8 cellular contexts compared by ENCODE assay signal in the genomic region with DNA sequence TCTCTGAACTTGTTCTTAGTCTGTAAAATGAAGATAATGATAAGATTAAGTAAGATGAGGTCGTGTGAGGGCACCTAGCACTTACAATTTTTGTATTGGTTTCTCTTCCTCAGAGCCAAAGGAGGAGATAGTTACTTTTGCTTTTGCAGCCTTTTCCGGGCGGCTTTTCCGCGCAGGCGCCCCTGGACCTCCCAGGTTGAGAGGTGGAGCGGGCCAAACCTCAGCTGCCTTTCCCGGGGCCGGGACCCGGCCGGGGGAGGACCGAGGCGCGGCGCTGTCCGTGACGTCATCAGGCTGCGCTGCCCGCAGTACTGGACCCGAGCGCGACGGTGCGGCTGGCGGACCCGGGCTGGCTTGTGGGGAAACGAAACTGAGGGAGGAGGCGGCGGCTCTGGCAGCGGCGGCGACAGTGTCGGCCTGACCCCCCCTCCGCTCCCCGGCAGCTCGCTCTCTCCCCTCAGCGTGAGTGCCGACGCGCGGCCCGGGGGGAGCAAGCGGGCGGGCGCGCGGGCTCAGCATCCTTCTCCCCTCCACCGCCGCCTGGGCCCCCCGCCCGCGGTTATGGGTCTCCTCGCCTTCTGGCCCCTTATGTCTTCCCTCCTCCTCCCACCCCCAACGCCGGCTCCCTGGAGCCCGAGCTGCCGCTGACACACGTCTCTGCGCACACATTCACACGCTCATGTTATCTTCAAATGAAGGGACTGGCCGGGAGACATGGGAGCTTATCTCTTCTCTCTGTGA. TPM values are rescaled to one million over a fixed set of nuclear protein-coding genes. Genes with fewer than 3 reads are reported as not detected.
DNase-seq lines count a peak whose midpoint lies in the region; ATAC-seq and TF ChIP-seq lines count a peak whose summit lies in the region.

A gene with protein sequence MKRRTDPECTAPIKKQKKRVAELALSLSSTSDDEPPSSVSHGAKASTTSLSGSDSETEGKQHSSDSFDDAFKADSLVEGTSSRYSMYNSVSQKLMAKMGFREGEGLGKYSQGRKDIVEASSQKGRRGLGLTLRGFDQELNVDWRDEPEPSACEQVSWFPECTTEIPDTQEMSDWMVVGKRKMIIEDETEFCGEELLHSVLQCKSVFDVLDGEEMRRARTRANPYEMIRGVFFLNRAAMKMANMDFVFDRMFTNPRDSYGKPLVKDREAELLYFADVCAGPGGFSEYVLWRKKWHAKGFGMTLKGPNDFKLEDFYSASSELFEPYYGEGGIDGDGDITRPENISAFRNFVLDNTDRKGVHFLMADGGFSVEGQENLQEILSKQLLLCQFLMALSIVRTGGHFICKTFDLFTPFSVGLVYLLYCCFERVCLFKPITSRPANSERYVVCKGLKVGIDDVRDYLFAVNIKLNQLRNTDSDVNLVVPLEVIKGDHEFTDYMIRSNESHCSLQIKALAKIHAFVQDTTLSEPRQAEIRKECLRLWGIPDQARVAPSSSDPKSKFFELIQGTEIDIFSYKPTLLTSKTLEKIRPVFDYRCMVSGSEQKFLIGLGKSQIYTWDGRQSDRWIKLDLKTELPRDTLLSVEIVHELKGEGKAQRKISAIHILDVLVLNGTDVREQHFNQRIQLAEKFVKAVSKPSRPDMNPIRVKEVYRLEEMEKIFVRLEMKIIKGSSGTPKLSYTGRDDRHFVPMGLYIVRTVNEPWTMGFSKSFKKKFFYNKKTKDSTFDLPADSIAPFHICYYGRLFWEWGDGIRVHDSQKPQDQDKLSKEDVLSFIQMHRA (plus strand): TSS at position 306 of the 741 bp plus-strand sequence. CDS start 2,409 bp downstream, outside the sequence.

- H3K27me3 Mint-ChIP-seq in type B pancreatic cell = peaks cover 6% of the 10 kb centered on the region

- peaks cover 0 to 26% of the 10 kb centered on the region in 2 donors for H3K36me3 ChIP-seq in adrenal gland (replicated peaks in 1 of 2)
- H3K36me3 ChIP-seq in heart left ventricle = peaks cover 0 to 30% (median 26%) of the 10 kb centered on the region in 9 donors

- in situ Hi-C loops in GM13977 (cut with MboI; ENCODE audit: low pct_unique_long_range_greater_than_20kb, low sequenced_read_pairs, unreplicated experiment) = no loop called here

- H3K4me3 ChIP-seq in adrenal gland (peak within 1 kb of the TSS; percentile 52 to 91 (median 70)), heart left ventricle (peak within 1 kb of the TSS; percentile 76 to 100 (median 96))

- WGBS in adrenal gland, 4 donors = 0 to 2% (median 0%) methylated on average over 13 to 61 of the region's 61 CpGs
- WGBS in heart left ventricle, 4 donors = 0 to 1% (median 0%) methylated on average over 30 to 61 of the region's 61 CpGs

- no peak for TF ChIP-seq CTCF in GM13977 (IDR thresholded peaks at IDR 0.05; ENCODE audit: extremely low read depth, insufficient read depth, missing control alignments)
- no peak for TF ChIP-seq CTCF in adrenal gland (IDR thresholded peaks at IDR 0.05)
- TF ChIP-seq CTCF in heart left ventricle (IDR thresholded peaks at IDR 0.05) = peak in 1 of 12 donors; percentile 15
- no peak for TF ChIP-seq CTCF in type B pancreatic cell (conservative IDR thresholded peaks at IDR 0.05)

- intact Hi-C loops in adrenal gland (cut with DNase I) (no loop called here), heart left ventricle (cut with DNase I) (loop anchor here in 2 of 10 donors (5.0 kb wide), 2 partner anchors 64 to 66 kb away; a partner anchor contains a TSS), posterior cingulate gyrus (cut with DNase I) (no loop called here)

- H3K27me3 ChIP-seq in adrenal gland (no peaks in the 10 kb centered on the region), heart left ventricle (no peaks in the 10 kb centered on the region)

- peaks cover 25% of the 10 kb centered on the region for H3K4me1 Mint-ChIP-seq in type B pancreatic cell (ENCODE audit: unreplicated experiment)

- peak; percentile 74 to 83 for TF ChIP-seq POLR2A in adrenal gland (IDR thresholded peaks at IDR 0.05)
- peak in 1 of 2 donors; percentile 65 for TF ChIP-seq POLR2A in heart left ventricle (IDR thresholded peaks at IDR 0.05)

- H3K9me3 Mint-ChIP-seq in type B pancreatic cell = no peaks in the 10 kb centered on the region

- H3K9me3 ChIP-seq in adrenal gland (replicated peaks in 1 of 3) = no peaks in the 10 kb centered on the region
- no peaks in the 10 kb centered on the region for H3K9me3 ChIP-seq in heart left ventricle

- H3K27ac ChIP-seq in adrenal gland (peak within 1 kb of the TSS; percentile 71 to 92 (median 80)), heart left ventricle (peak within 1 kb of the TSS; percentile 82 to 97 (median 94))

- H3K4me3 Mint-ChIP-seq in type B pancreatic cell = peak within 1 kb of the TSS; percentile 93

- peak; percentile 97 for DNase-seq in GM13977 (ENCODE audit: low spot score)
- peak; percentile 46 for DNase-seq in NCI-H1436 treated with DMSO at 0.1 percent for 48 hours (lab: John Stamatoyannopoulos, UW)
- peak; percentile 93 to 96 (median 95) for DNase-seq in T-helper 1 cell
- peak; percentile 93 to 98 (median 96) for DNase-seq in adrenal gland
- DNase-seq in heart left ventricle = peak; percentile 95 to 99 (median 97)
- DNase-seq in posterior cingulate gyrus = peak; percentile 88 to 98 (median 93)
- peak; percentile 97 for DNase-seq in type B pancreatic cell (ENCODE audit: extremely low spot score, unreplicated experiment)

- H3K36me3 Mint-ChIP-seq in type B pancreatic cell = peaks cover 10% of the 10 kb centered on the region

- peak within 1 kb of the TSS; percentile 85 for H3K27ac Mint-ChIP-seq in type B pancreatic cell

- H3K4me1 ChIP-seq in adrenal gland (replicated peaks in 1 of 2) (peaks cover 8 to 22% of the 10 kb centered on the region in 2 donors), heart left ventricle (peaks cover 0 to 23% (median 17%) of the 10 kb centered on the region in 12 donors)

- ATAC-seq in HG02852 (IDR thresholded peaks at IDR 0.05; ENCODE audit: unreplicated experiment) = peak; percentile 90
- peak; percentile 97 to 99 (median 99) for ATAC-seq in heart left ventricle

RNA-seq across cellular contexts. Expression of the gene that starts here (rescaled TPM):
- total RNA-seq in adrenal gland (10 to 100 TPM; 24.1 to 48.1 (median 33.9) TPM), heart left ventricle (10 to 100 TPM; 23.1 to 40.7 (median 31.9) TPM), type B pancreatic cell (ENCODE audit: low replicate concordance) (37.8 and 53.0 TPM in 2 replicates)
- polyA plus RNA-seq in adrenal gland (10 to 100 TPM; 21.0 to 25.0 (median 22.6) TPM), heart left ventricle (10 to 100 TPM; 16.3 to 19.2 TPM)

Comparison
In these comparisons a context has a peak if more than half of its experiments do, and no peak if none do; other contexts are left out.
1. Peak in every context shown above with its lines: DNase-seq, ATAC-seq, H3K4me3 ChIP-seq and H3K27ac ChIP-seq.
2. DNase-seq: peak in every context shown above with its lines; median percentile 97 in GM13977; 97 in heart left ventricle; 97 in type B pancreatic cell; 96 in adrenal gland; 95 in T-helper 1 cell; 93 in posterior cingulate gyrus; 46 in NCI-H1436 treated with DMSO at 0.1 percent for 48 hours.